16 cellular contexts compared by ENCODE assay signal in genomic region chr3:71211083-71211482, GRCh38.
DNase-seq lines count a peak whose midpoint lies in the region; ATAC-seq and TF ChIP-seq lines count a peak whose summit lies in the region.
"Had no signal": no experiment of that assay in that cellular context is flagged by ENCODE, and none has a peak within 500 bp of the region (broad histone marks: within the 10 kb centered on the region; RNA-seq: fewer than 3 reads in every experiment).

No MANE protein-coding gene starts in this region.

- H3K27ac Mint-ChIP-seq in activated naive CD4-positive, alpha-beta T cell treated with anti-CD3 and anti-CD28 coated beads, Interleukin-2, amount 50 U/mL, for 24 hours: peak overlapping the region; percentile 95
- no peak overlapping the region for H3K27ac Mint-ChIP-seq in activated naive CD4-positive, alpha-beta T cell treated with anti-CD3 and anti-CD28 coated beads, Interleukin-2, amount 10 ng/mL, durations not matched to agents 7 days and 5 days

- no peaks in the 10 kb centered on the region for H3K36me3 ChIP-seq in gastroesophageal sphincter
- no peaks in the 10 kb centered on the region for H3K36me3 ChIP-seq in osteoblast (ENCODE audit: insufficient read depth, low read length)
- H3K36me3 ChIP-seq in urinary bladder (ENCODE audit: insufficient read depth): no peaks in the 10 kb centered on the region

- CTCF ChIA-PET in activated naive CD4-positive, alpha-beta T cell treated with anti-CD3 and anti-CD28 coated beads, Interleukin-2, amount 10 ng/mL, durations not matched to agents 7 days and 5 days (lab: Charles Lee): interaction anchor here (0.6 kb wide), 1 partner anchor 205 kb away, joined by 3 read pairs; no protein-coding TSS in a partner anchor

- no peaks in the 10 kb centered on the region for H3K27me3 ChIP-seq in gastroesophageal sphincter
- no peaks in the 10 kb centered on the region for H3K27me3 ChIP-seq in osteoblast (ENCODE audit: insufficient read depth, low read length)
- H3K27me3 ChIP-seq: foreskin keratinocyte had no signal

- H3K4me3 ChIP-seq in gastroesophageal sphincter (no peak overlapping the region), osteoblast (ENCODE audit: insufficient read depth, low read length) (no peak overlapping the region), urinary bladder (ENCODE audit: low read depth, low read length) (no peak overlapping the region)

- no peak overlapping the region for H3K4me3 Mint-ChIP-seq in activated naive CD4-positive, alpha-beta T cell treated with anti-CD3 and anti-CD28 coated beads, Interleukin-2, amount 50 U/mL, for 24 hours
- H3K4me3 Mint-ChIP-seq in activated naive CD4-positive, alpha-beta T cell treated with anti-CD3 and anti-CD28 coated beads, Interleukin-2, amount 10 ng/mL, durations not matched to agents 7 days and 5 days: no peak overlapping the region

- no peaks in the 10 kb centered on the region for H4K20me1 ChIP-seq in osteoblast (ENCODE audit: insufficient read depth, low read length)

- TF ChIP-seq CTCF in gastroesophageal sphincter (IDR thresholded peaks at IDR 0.05) (no peak), osteoblast (IDR thresholded peaks at IDR 0.05; ENCODE audit: extremely low read depth, low read depth, low read length) (no peak)

- H3K4me1 ChIP-seq in gastroesophageal sphincter (peaks cover 19 to 66% (median 28%) of the 10 kb centered on the region in 3 donors), osteoblast (ENCODE audit: insufficient read depth, low read length) (peaks cover 18% of the 10 kb centered on the region), urinary bladder (ENCODE audit: insufficient read depth) (peaks cover 1% of the 10 kb centered on the region)
- H3K4me1 ChIP-seq: foreskin keratinocyte had no signal

- WGBS in gastroesophageal sphincter (ENCODE audit: low coverage in 1 of 2), 2 donors: 38% methylated on average over 1 to 4 of the region's 4 CpGs
- WGBS in urinary bladder: 81% methylated on average over 4 of the region's 4 CpGs

- H3K79me2 ChIP-seq in osteoblast (ENCODE audit: insufficient read depth, low read length): peaks cover 65% of the 10 kb centered on the region

- no peaks in the 10 kb centered on the region for H3K9me3 ChIP-seq in gastroesophageal sphincter
- H3K9me3 ChIP-seq in osteoblast (ENCODE audit: low read depth, low read length): no peaks in the 10 kb centered on the region
- H3K9me3 ChIP-seq: SK-N-SH had no signal

- no peaks in the 10 kb centered on the region for H3K27me3 Mint-ChIP-seq in activated naive CD4-positive, alpha-beta T cell treated with anti-CD3 and anti-CD28 coated beads, Interleukin-2, amount 50 U/mL, for 24 hours
- H3K27me3 Mint-ChIP-seq in activated naive CD4-positive, alpha-beta T cell treated with anti-CD3 and anti-CD28 coated beads, Interleukin-2, amount 10 ng/mL, durations not matched to agents 7 days and 5 days: no peaks in the 10 kb centered on the region

- peaks cover 4% of the 10 kb centered on the region for H3K9me3 Mint-ChIP-seq in activated naive CD4-positive, alpha-beta T cell treated with anti-CD3 and anti-CD28 coated beads, Interleukin-2, amount 50 U/mL, for 24 hours
- no peaks in the 10 kb centered on the region for H3K9me3 Mint-ChIP-seq in activated naive CD4-positive, alpha-beta T cell treated with anti-CD3 and anti-CD28 coated beads, Interleukin-2, amount 10 ng/mL, durations not matched to agents 7 days and 5 days

- no peak overlapping the region for H2AFZ ChIP-seq in osteoblast (ENCODE audit: low read length)

- ATAC-seq in gastroesophageal sphincter: peak; percentile 46
- ATAC-seq: foreskin keratinocyte had no signal

- H3K27ac ChIP-seq in gastroesophageal sphincter (peak overlapping the region; percentile 86 to 88 (median 86)), osteoblast (ENCODE audit: low read depth, low read length) (peak overlapping the region; percentile 84), urinary bladder (ENCODE audit: low read depth) (peak overlapping the region; percentile 78)
- H3K27ac ChIP-seq: foreskin keratinocyte had no signal

- peaks cover 97% of the 10 kb centered on the region for H3K4me1 Mint-ChIP-seq in activated naive CD4-positive, alpha-beta T cell treated with anti-CD3 and anti-CD28 coated beads, Interleukin-2, amount 50 U/mL, for 24 hours
- peaks cover 19% of the 10 kb centered on the region for H3K4me1 Mint-ChIP-seq in activated naive CD4-positive, alpha-beta T cell treated with anti-CD3 and anti-CD28 coated beads, Interleukin-2, amount 10 ng/mL, durations not matched to agents 7 days and 5 days

- no peak for TF ChIP-seq POLR2A in gastroesophageal sphincter (IDR thresholded peaks at IDR 0.05)

- H3K4me2 ChIP-seq in osteoblast (ENCODE audit: insufficient read depth, low read length): peak overlapping the region; percentile 77

- peaks cover 22% of the 10 kb centered on the region for H3K36me3 Mint-ChIP-seq in activated naive CD4-positive, alpha-beta T cell treated with anti-CD3 and anti-CD28 coated beads, Interleukin-2, amount 50 U/mL, for 24 hours
- peaks cover 4% of the 10 kb centered on the region for H3K36me3 Mint-ChIP-seq in activated naive CD4-positive, alpha-beta T cell treated with anti-CD3 and anti-CD28 coated beads, Interleukin-2, amount 10 ng/mL, durations not matched to agents 7 days and 5 days

- no peak for TF ChIP-seq EP300 in gastroesophageal sphincter (IDR thresholded peaks at IDR 0.05)

- no peak for DNase-seq in activated naive CD4-positive, alpha-beta T cell treated with anti-CD3 and anti-CD28 coated beads, Interleukin-2, amount 10 ng/mL, durations not matched to agents 7 days and 5 days
- no peak for DNase-seq in osteoblast (ENCODE audit: insufficient read length, low spot score, missing footprints)
- no peak for DNase-seq in CD1c-positive myeloid dendritic cell (ENCODE audit: extremely low spot score)
- DNase-seq in iPS-NIHi7 (ENCODE audit: extremely low spot score): no peak
- DNase-seq in activated effector memory CD4-positive, alpha-beta T cell treated with anti-CD3 and anti-CD28 coated beads, Interleukin-2, amount 50 U/mL, for 16 hours: no peak
- DNase-seq: activated CD4-positive, alpha-beta T cell treated with anti-CD3 and anti-CD28 coated beads for 48 hours; activated gamma-delta T cell; DMS79; foreskin keratinocyte; NCI-H2081; NK-92 treated with Interleukin-12 subunit alpha and Interleukin-12 subunit beta, amount 100 ng/mL, for 24 hours; SK-N-SH; stimulated activated CD4-positive, alpha-beta T cell treated with anti-CD3 and anti-CD28 coated beads, Interleukin-4, amount 100 ng/mL, for 4 hours had no signal
